Comparison of ENCODE assay signal across 16 cellular contexts in the genomic region with DNA sequence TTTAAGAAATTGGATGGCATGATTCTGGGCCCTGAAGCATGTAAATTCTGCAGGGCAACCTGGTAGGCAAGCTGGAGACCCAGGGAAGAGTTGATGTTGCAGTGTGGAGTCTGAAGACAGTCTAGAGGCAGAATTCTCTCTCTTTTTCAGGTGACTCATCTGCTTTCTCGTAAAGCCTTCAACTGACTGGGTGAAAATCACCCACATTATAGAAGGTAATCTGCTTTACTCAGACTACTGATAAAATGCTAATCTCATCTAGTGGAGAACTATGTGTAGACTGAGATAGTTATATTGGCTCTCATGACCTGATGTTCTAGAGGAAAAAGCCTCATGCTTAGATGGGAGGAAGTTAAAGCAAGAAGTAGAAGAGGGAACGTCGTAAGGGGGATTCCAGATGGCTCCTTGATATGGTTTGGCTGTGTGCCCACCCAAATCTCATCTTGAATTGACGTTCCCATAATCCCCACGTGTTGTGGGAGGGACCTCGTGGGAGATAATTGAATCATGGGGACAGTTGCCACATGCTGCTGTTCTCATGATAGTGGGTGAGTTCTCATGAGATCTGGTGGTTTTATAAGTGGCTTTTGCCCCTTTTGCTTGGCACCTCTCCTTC.
DNase-seq lines count a peak whose midpoint lies in the region; ATAC-seq lines count a peak whose summit lies in the region.
"Had no signal": no experiment of that assay in that cellular context is flagged by ENCODE, and none has a peak within 500 bp of the region (broad histone marks: within the 10 kb centered on the region; RNA-seq: fewer than 3 reads in every experiment).

No MANE protein-coding gene starts in this region.

- H3K4me1 Mint-ChIP-seq in activated CD8-positive, alpha-beta memory T cell treated with anti-CD3 and anti-CD28 coated beads, Interleukin-2, amount 10 ng/mL, durations not matched to agents 7 days and 5 days: peaks cover 7% of the 10 kb centered on the region
- H3K4me1 Mint-ChIP-seq: naive B cell had no signal

- CTCF ChIA-PET in activated CD8-positive, alpha-beta memory T cell treated with anti-CD3 and anti-CD28 coated beads, Interleukin-2, amount 10 ng/mL, durations not matched to agents 7 days and 5 days (lab: Charles Lee): no interaction called here

- no peak for ATAC-seq in activated CD8-positive, alpha-beta memory T cell treated with anti-CD3 and anti-CD28 coated beads, Interleukin-2, amount 10 ng/mL, durations not matched to agents 7 days and 5 days
- no peak for ATAC-seq in HG03108 (IDR thresholded peaks at IDR 0.05; ENCODE audit: unreplicated experiment)
- ATAC-seq: HCT116, heart right ventricle, left lobe of liver, Right ventricle myocardium inferior had no signal

- no peak overlapping the region for H3K27ac Mint-ChIP-seq in activated CD8-positive, alpha-beta memory T cell treated with anti-CD3 and anti-CD28 coated beads, Interleukin-2, amount 10 ng/mL, durations not matched to agents 7 days and 5 days
- H3K27ac Mint-ChIP-seq: naive B cell had no signal

- no peaks in the 10 kb centered on the region for H3K9me3 Mint-ChIP-seq in activated CD8-positive, alpha-beta memory T cell treated with anti-CD3 and anti-CD28 coated beads, Interleukin-2, amount 10 ng/mL, durations not matched to agents 7 days and 5 days (ENCODE audit: low read depth)

- no peaks in the 10 kb centered on the region for H3K36me3 Mint-ChIP-seq in activated CD8-positive, alpha-beta memory T cell treated with anti-CD3 and anti-CD28 coated beads, Interleukin-2, amount 10 ng/mL, durations not matched to agents 7 days and 5 days
- H3K36me3 Mint-ChIP-seq: naive B cell had no signal

- no peak overlapping the region for H3K4me3 Mint-ChIP-seq in activated CD8-positive, alpha-beta memory T cell treated with anti-CD3 and anti-CD28 coated beads, Interleukin-2, amount 10 ng/mL, durations not matched to agents 7 days and 5 days

- no peaks in the 10 kb centered on the region for H3K27me3 Mint-ChIP-seq in activated CD8-positive, alpha-beta memory T cell treated with anti-CD3 and anti-CD28 coated beads, Interleukin-2, amount 10 ng/mL, durations not matched to agents 7 days and 5 days
- H3K27me3 Mint-ChIP-seq: naive B cell had no signal

- peak; percentile 72 for DNase-seq in activated CD8-positive, alpha-beta memory T cell treated with anti-CD3 and anti-CD28 coated beads for 24 hours
- DNase-seq in activated CD8-positive, alpha-beta memory T cell treated with anti-CD3 and anti-CD28 coated beads, Interleukin-2, amount 10 ng/mL, durations not matched to agents 7 days and 5 days: no peak
- DNase-seq in activated T-cell treated with anti-CD3 and anti-CD28 coated beads for 4 hours: peak; percentile 17
- DNase-seq in stimulated activated CD4-positive, alpha-beta T cell treated with anti-CD3 and anti-CD28 coated beads, Interleukin-12 subunit alpha, Interleukin-12 subunit beta, amount 100 ng/mL, for 24 hours (ENCODE audit: low read depth in 2 of 2): peak; percentile 11 to 39
- DNase-seq in stimulated activated CD8-positive, alpha-beta memory T cell treated with anti-CD3 and anti-CD28 coated beads, Interleukin-7, amount 100 ng/mL, for 4 hours (ENCODE audit: low read depth in 2 of 2): peak; percentile 35 to 37
- no peak for DNase-seq in superior temporal gyrus (ENCODE audit: extremely low spot score)
- no peak for DNase-seq in dedifferentiated amniotic fluid mesenchymal stem cell (ENCODE audit: extremely low spot score)
- DNase-seq: ACHN, amniotic stem cell, heart right ventricle, Karpas-422, naive B cell had no signal

Comparison
In these comparisons a context has a peak if more than half of its experiments do, and no peak if none do; other contexts are left out.
1. DNase-seq: peak in activated CD8-positive, alpha-beta memory T cell treated with anti-CD3 and anti-CD28 coated beads for 24 hours (single experiment), activated T-cell treated with anti-CD3 and anti-CD28 coated beads for 4 hours (single experiment), stimulated activated CD4-positive, alpha-beta T cell treated with anti-CD3 and anti-CD28 coated beads, Interleukin-12 subunit alpha, Interleukin-12 subunit beta, amount 100 ng/mL, for 24 hours (2 of 2) and stimulated activated CD8-positive, alpha-beta memory T cell treated with anti-CD3 and anti-CD28 coated beads, Interleukin-7, amount 100 ng/mL, for 4 hours (2 of 2); none in activated CD8-positive, alpha-beta memory T cell treated with anti-CD3 and anti-CD28 coated beads, Interleukin-2, amount 10 ng/mL, durations not matched to agents 7 days and 5 days (single experiment), superior temporal gyrus (single experiment) and dedifferentiated amniotic fluid mesenchymal stem cell (single experiment).